In genomic region chr9:99181621-99182020, GRCh38 we compare ENCODE assay signal across 1 cellular context.
TF ChIP-seq lines count a peak whose summit lies in the region.

No MANE protein-coding gene starts in this region.

TF ChIP-seq in H1, 55 proteins besides CTCF, POLR2A, EP300 and RAD21 (continued from another document):
- no peak for TF ChIP-seq SIN3A (conservative IDR thresholded peaks at IDR 0.05 in 1 of 2, IDR thresholded peaks at IDR 0.05 in 1 of 2; ENCODE audit: low read depth in 1 of 2, low read length in 2 of 2)
- TF ChIP-seq TAF1 (IDR thresholded peaks at IDR 0.05; ENCODE audit: low read depth, low read length), result no peak
- TF ChIP-seq NRF1 (IDR thresholded peaks at IDR 0.05; ENCODE audit: low read depth, low read length), result no peak
